Comparison of ENCODE assay signal across 22 cellular contexts in genomic region chr4:148800943-148801342, GRCh38.
DNase-seq lines count a peak whose midpoint lies in the region; ATAC-seq and TF ChIP-seq lines count a peak whose summit lies in the region.
"Had no signal": no experiment of that assay in that cellular context is flagged by ENCODE, and none has a peak within 500 bp of the region (broad histone marks: within the 10 kb centered on the region; RNA-seq: fewer than 3 reads in every experiment).

No MANE protein-coding gene starts in this region.

- ATAC-seq in sciatic nerve = peak; percentile 91
- ATAC-seq in GM18867 (IDR thresholded peaks at IDR 0.05; ENCODE audit: unreplicated experiment) = no peak
- ATAC-seq: HepG2 had no signal

- no peaks in the 10 kb centered on the region for H3K27me3 ChIP-seq in MG63
- H3K27me3 ChIP-seq: BE2C, SJCRH30 had no signal

- no peak overlapping the region for H3K4me3 ChIP-seq in AG10803 (ENCODE audit: low read length)
- H3K4me3 ChIP-seq in MG63 = no peak overlapping the region
- H3K4me3 ChIP-seq: GM23248, HAP-1, SJCRH30 had no signal

- TF ChIP-seq CTCF in AG10803 (conservative IDR thresholded peaks at IDR 0.05; ENCODE audit: low read length) = no peak

- no peaks in the 10 kb centered on the region for H3K9me3 ChIP-seq in MG63
- H3K9me3 ChIP-seq: BE2C, HAP-1, SJCRH30 had no signal

- DNase-seq in AG10803 (ENCODE audit: low read depth) = peak; percentile 27
- DNase-seq in MG63 = peak; percentile 32
- peak; percentile 73 for DNase-seq in fibroblast of gingiva (ENCODE audit: low read depth)
- DNase-seq in sciatic nerve (ENCODE audit: low spot score) = peak; percentile 61
- no peak for DNase-seq in mucosa of gallbladder (ENCODE audit: low spot score)
- no peak for DNase-seq in T-helper 2 cell
- no peak for DNase-seq in pons (ENCODE audit: low spot score)
- DNase-seq: BE2C, DMS 273 treated with DMSO at 0.1 percent for 48 hours, DMS79 treated with DMSO at 0.1 percent for 48 hours, GM23248, KG1, MV-4-11, NCI-H1694, NCI-H2081 treated with DMSO at 0.1 percent for 48 hours, NCI-H2171 treated with DMSO at 0.1 percent for 48 hours, NCI-H524 treated with DMSO at 0.1 percent for 48 hours, NCI-H82, SJCRH30 had no signal

- intact Hi-C loops in sciatic nerve (cut with DNase I) = no loop called here

- no peaks in the 10 kb centered on the region for H3K36me3 ChIP-seq in MG63
- H3K36me3 ChIP-seq: BE2C, HAP-1, SJCRH30 had no signal

Comparison
In these comparisons a context has a peak if more than half of its experiments do, and no peak if none do; other contexts are left out.
1. DNase-seq: peak in AG10803 (single experiment), MG63 (single experiment), fibroblast of gingiva (single experiment) and sciatic nerve (single experiment); none in mucosa of gallbladder (single experiment), T-helper 2 cell (0 of 5) and pons (single experiment).